36 cellular contexts compared by ENCODE assay signal in the genomic region with DNA sequence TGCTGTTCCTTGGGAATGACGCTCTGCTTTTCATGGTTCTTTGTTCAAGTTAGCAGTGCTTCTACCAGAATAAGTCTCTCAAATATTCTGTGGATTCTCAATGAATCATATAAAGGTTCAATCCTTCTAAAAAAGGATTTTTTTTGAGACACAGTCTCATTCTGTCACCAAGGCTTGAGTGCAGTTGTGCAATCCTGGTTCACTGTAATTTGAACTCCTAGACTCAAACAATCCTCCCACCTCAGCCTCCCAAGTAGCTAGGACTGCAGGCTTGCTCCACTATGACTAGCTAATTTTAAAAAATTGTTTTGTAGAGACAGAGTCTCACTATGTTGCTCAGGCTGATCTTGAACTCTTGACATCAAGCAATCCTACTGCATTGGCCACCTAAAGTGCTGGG.
"Had no signal": no experiment of that assay in that cellular context is flagged by ENCODE, and none has a peak within 500 bp of the region (broad histone marks: within the 10 kb centered on the region; RNA-seq: fewer than 3 reads in every experiment).

No MANE protein-coding gene starts in this region.

- H3K36me3 ChIP-seq: MG63 had no signal

- H3K4me3 ChIP-seq: MG63 had no signal

- H3K27me3 ChIP-seq: MG63 had no signal

- H3K9me3 ChIP-seq: MG63 had no signal

- DNase-seq: Karpas-422, Kasumi-1, MG63, MM.1S, MV-4-11, NCI-H1048, NCI-H1092, NCI-H1092 treated with DMSO at 0.1 percent for 48 hours, NCI-H1105, NCI-H1105 treated with DMSO at 0.1 percent for 48 hours, NCI-H1417, NCI-H1417 treated with DMSO at 0.1 percent for 48 hours, NCI-H1436, NCI-H1436 treated with DMSO at 0.1 percent for 48 hours, NCI-H146, NCI-H1694, NCI-H1694 treated with DMSO at 0.1 percent for 48 hours, NCI-H187, NCI-H187 treated with DMSO at 0.1 percent for 48 hours, NCI-H1930, NCI-H2029, NCI-H2029 treated with DMSO at 0.1 percent for 48 hours, NCI-H2081, NCI-H2081 treated with DMSO at 0.1 percent for 48 hours, NCI-H2107, NCI-H2171, NCI-H2171 treated with DMSO at 0.1 percent for 48 hours, NCI-H2227 treated with DMSO at 0.1 percent for 48 hours, NCI-H226, NCI-H345, NCI-H446, NCI-H446 treated with DMSO at 0.1 percent for 48 hours, NCI-H510A, NCI-H510A treated with DMSO at 0.1 percent for 48 hours, NCI-H524, NCI-H524 treated with DMSO at 0.1 percent for 48 hours had no signal
